12 cellular contexts compared by ENCODE assay signal in the genomic region with DNA sequence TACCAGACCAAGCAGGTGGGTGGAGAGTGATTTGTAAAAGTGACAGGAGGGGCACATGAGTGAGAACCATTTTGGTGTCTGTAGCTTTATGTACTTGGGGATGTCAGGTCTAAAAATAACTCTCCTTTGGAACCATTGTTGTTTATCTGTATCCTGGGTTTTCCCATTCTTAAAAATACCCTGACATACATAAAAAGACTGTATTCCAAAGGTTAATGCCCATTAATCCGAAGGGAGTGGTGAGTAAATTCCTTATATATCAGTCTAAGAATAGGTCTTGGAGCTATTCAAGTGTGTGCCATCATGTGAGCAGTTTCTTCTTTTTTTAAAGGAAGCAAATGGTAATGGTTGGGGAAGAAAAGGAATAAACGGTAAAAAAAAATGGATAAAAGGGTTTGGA.
DNase-seq lines count a peak whose midpoint lies in the region; ATAC-seq, FAIRE-seq and TF ChIP-seq lines count a peak whose summit lies in the region.
"Had no signal": no experiment of that assay in that cellular context is flagged by ENCODE, and none has a peak within 500 bp of the region (broad histone marks: within the 10 kb centered on the region; RNA-seq: fewer than 3 reads in every experiment).

No MANE protein-coding gene starts in this region.

- no peaks in the 10 kb centered on the region for H3K79me2 ChIP-seq in HepG2 (ENCODE audit: insufficient read depth, low read length)

- TF ChIP-seq POLR2A in right lobe of liver (IDR thresholded peaks at IDR 0.05) = no peak
- TF ChIP-seq POLR2A in HepG2 (IDR thresholded peaks at IDR 0.05; ENCODE audit: insufficient read depth in 1 of 2, low read depth in 2 of 2, low read length in 2 of 2) = no peak
- no peak for TF ChIP-seq POLR2A in gastroesophageal sphincter (IDR thresholded peaks at IDR 0.05)

- DNase-seq in right lobe of liver (no peak), HepG2 (ENCODE audit: low spot score) (no peak), cerebellum (ENCODE audit: low spot score) (no peak), SHP77 treated with DMSO at 0.1 percent for 48 hours (lab: John Stamatoyannopoulos, UW) (no peak)
- DNase-seq in activated CD4-positive, alpha-beta T cell treated with anti-CD3 and anti-CD28 coated beads for 36 hours = no peak
- DNase-seq: activated naive CD4-positive, alpha-beta T cell treated with anti-CD3 and anti-CD28 coated beads, Interleukin-2, amount 50 U/mL, for 16 hours; cerebellar nuclear complex; DMS 273 treated with DMSO at 0.1 percent for 48 hours; mucosa of descending colon had no signal

- no peak for FAIRE-seq in HepG2 (lab: Jason Lieb, UNC)

- no TSS peak for BruUV-seq in HepG2 (replicated peaks; lab: Mats Ljungman, UMichigan)

- H3K4me3 ChIP-seq in right lobe of liver = no peak overlapping the region
- no peak overlapping the region for H3K4me3 ChIP-seq in HepG2 (replicated peaks in 1 of 3; ENCODE audit: insufficient read depth in 1 of 3, low read depth in 2 of 3, low read length in 3 of 3)
- H3K4me3 ChIP-seq in gastroesophageal sphincter = no peak overlapping the region
- no peak overlapping the region for H3K4me3 ChIP-seq in rectal smooth muscle tissue (ENCODE audit: low read length)
- H3K4me3 ChIP-seq: mucosa of descending colon had no signal

- no peak for TF ChIP-seq RAD21 in HepG2 (CRISPR knock-in tag; IDR thresholded peaks at IDR 0.05)

- ATAC-seq in right lobe of liver (no peak), HepG2 (no peak), gastroesophageal sphincter (no peak), HG03442 (IDR thresholded peaks at IDR 0.05; ENCODE audit: unreplicated experiment) (no peak)
- ATAC-seq in activated CD4-positive, alpha-beta T cell treated with anti-CD3 and anti-CD28 coated beads for 36 hours = no peak
- ATAC-seq: mucosa of descending colon had no signal

- CTCF ChIA-PET in HepG2 (lab: Yijun Ruan, JAX; ENCODE audit: low intra/inter-chr PET ratio, low total read pairs) = no interaction called here
- CTCF ChIA-PET in activated CD4-positive, alpha-beta T cell treated with anti-CD3 and anti-CD28 coated beads for 36 hours (lab: Charles Lee) = no interaction called here

- H2AFZ ChIP-seq in HepG2 (ENCODE audit: low read length) = no peak overlapping the region

- in situ Hi-C loops in HepG2 (cut with HindIII; ENCODE audit: extremely low pct_ligation_motif_present, low pct_unique_long_range_greater_than_20kb) = no loop called here

- H3K27me3 Mint-ChIP-seq in activated CD4-positive, alpha-beta T cell treated with anti-CD3 and anti-CD28 coated beads for 36 hours = peaks cover 4% of the 10 kb centered on the region

- no peaks in the 10 kb centered on the region for H3K27me3 ChIP-seq in right lobe of liver
- H3K27me3 ChIP-seq in HepG2 (ENCODE audit: control insufficient read depth in 1 of 2, insufficient read depth in 2 of 2, low read length in 2 of 2) = no peaks in the 10 kb centered on the region; a peak in 1 of 5 replicates
- no peaks in the 10 kb centered on the region for H3K27me3 ChIP-seq in gastroesophageal sphincter
- no peaks in the 10 kb centered on the region for H3K27me3 ChIP-seq in rectal smooth muscle tissue (ENCODE audit: control insufficient read depth, insufficient read depth, low read length)

- 39% methylated on average over 2 of the region's 2 CpGs for WGBS in right lobe of liver (ENCODE audit: insufficient coverage, low coverage, low lambda C conversion rate, missing lambda C conversion rate)
- WGBS in HepG2 (ENCODE audit: low lambda C conversion rate) = 9% methylated on average over 2 of the region's 2 CpGs
- WGBS in gastroesophageal sphincter (ENCODE audit: low coverage in 1 of 2), 2 donors = 21 to 40% methylated on average over 2 of the region's 2 CpGs

- no peaks in the 10 kb centered on the region for H3K36me3 Mint-ChIP-seq in activated CD4-positive, alpha-beta T cell treated with anti-CD3 and anti-CD28 coated beads for 36 hours (ENCODE audit: low read depth)

- no peak for TF ChIP-seq CTCF in right lobe of liver (IDR thresholded peaks at IDR 0.05)
- no peak for TF ChIP-seq CTCF in HepG2 (CRISPR knock-in tag; IDR thresholded peaks at IDR 0.05)
- TF ChIP-seq CTCF in gastroesophageal sphincter (IDR thresholded peaks at IDR 0.05) = no peak

- no peaks in the 10 kb centered on the region for H3K9me3 Mint-ChIP-seq in activated CD4-positive, alpha-beta T cell treated with anti-CD3 and anti-CD28 coated beads for 36 hours (ENCODE audit: low read depth)

- H3K27ac Mint-ChIP-seq in activated CD4-positive, alpha-beta T cell treated with anti-CD3 and anti-CD28 coated beads for 36 hours = no peak overlapping the region

- no peak overlapping the region for H3K4me3 Mint-ChIP-seq in activated CD4-positive, alpha-beta T cell treated with anti-CD3 and anti-CD28 coated beads for 36 hours

- H4K20me1 ChIP-seq in HepG2 (ENCODE audit: insufficient read depth, low read length) = no peaks in the 10 kb centered on the region

- no peaks in the 10 kb centered on the region for H3K36me3 ChIP-seq in right lobe of liver
- H3K36me3 ChIP-seq in HepG2 (replicated peaks in 1 of 2; ENCODE audit: control insufficient read depth in 1 of 2, insufficient read depth in 2 of 2, low read length in 2 of 2) = no peaks in the 10 kb centered on the region
- no peaks in the 10 kb centered on the region for H3K36me3 ChIP-seq in gastroesophageal sphincter
- no peaks in the 10 kb centered on the region for H3K36me3 ChIP-seq in rectal smooth muscle tissue (ENCODE audit: control insufficient read depth, insufficient read depth, low read length)

- H3K9me3 ChIP-seq in right lobe of liver (no peaks in the 10 kb centered on the region), HepG2 (ENCODE audit: low read length) (no peaks in the 10 kb centered on the region), gastroesophageal sphincter (no peaks in the 10 kb centered on the region)
- H3K9me3 ChIP-seq: mucosa of descending colon had no signal

- H3K27ac ChIP-seq in right lobe of liver = peak overlapping the region in 2 of 3 donors; percentile 45 to 47
- H3K27ac ChIP-seq in HepG2 (ENCODE audit: extremely low read length, insufficient read depth, low read length) = no peak overlapping the region
- H3K27ac ChIP-seq in gastroesophageal sphincter = peak overlapping the region; percentile 69 to 77 (median 73)
- H3K27ac ChIP-seq in rectal smooth muscle tissue (ENCODE audit: low read depth, low read length) = peak overlapping the region; percentile 32

- POLR2A ChIA-PET in HepG2 (lab: Yijun Ruan, JAX) = no interaction called here
- POLR2A ChIA-PET in activated CD4-positive, alpha-beta T cell treated with anti-CD3 and anti-CD28 coated beads for 36 hours (lab: Charles Lee) = no interaction called here

- no peaks in the 10 kb centered on the region for H3K4me1 ChIP-seq in right lobe of liver
- H3K4me1 ChIP-seq in HepG2 (ENCODE audit: insufficient read depth, low read length) = no peaks in the 10 kb centered on the region
- peaks cover 17 to 51% (median 21%) of the 10 kb centered on the region in 3 donors for H3K4me1 ChIP-seq in gastroesophageal sphincter
- H3K4me1 ChIP-seq in rectal smooth muscle tissue (ENCODE audit: control insufficient read depth, insufficient read depth, low read length) = peaks cover 32% of the 10 kb centered on the region

- no peaks in the 10 kb centered on the region for H3K4me1 Mint-ChIP-seq in activated CD4-positive, alpha-beta T cell treated with anti-CD3 and anti-CD28 coated beads for 36 hours

- intact Hi-C loops in right lobe of liver (cut with DNase I) = no loop called here
- intact Hi-C loops in HepG2 (cut with micrococcal nuclease; ENCODE audit: unreplicated experiment) = no loop called here
- intact Hi-C loops in activated CD4-positive, alpha-beta T cell treated with anti-CD3 and anti-CD28 coated beads for 36 hours (cut with DNase I, micrococcal nuclease) = no loop called here

- H3K9ac ChIP-seq in HepG2 (ENCODE audit: insufficient read depth, low read depth, low read length) (no peak overlapping the region), rectal smooth muscle tissue (ENCODE audit: low read length) (no peak overlapping the region)

- TF ChIP-seq EP300 in HepG2 (IDR thresholded peaks at IDR 0.05; ENCODE audit: low read depth in 2 of 2, low read length in 2 of 2) (no peak), HepG2 (CRISPR knock-in tag; IDR thresholded peaks at IDR 0.05; ENCODE audit: borderline replicate concordance) (no peak), gastroesophageal sphincter (IDR thresholded peaks at IDR 0.05) (no peak)

- H3K4me2 ChIP-seq in HepG2 (ENCODE audit: low read depth, low read length) = no peak overlapping the region

TF ChIP-seq in HepG2, 621 proteins besides CTCF, POLR2A, EP300 and RAD21 (continues in another document):
- no peak for TF ChIP-seq ZFYVE20 (CRISPR knock-in tag; IDR thresholded peaks at IDR 0.05; ENCODE audit: borderline replicate concordance, low read depth)
- no peak for TF ChIP-seq SRF (IDR thresholded peaks at IDR 0.05; ENCODE audit: low read depth, low read length)
- TF ChIP-seq SMAD3 (CRISPR knock-in tag; IDR thresholded peaks at IDR 0.05) = no peak
- no peak for TF ChIP-seq SKI (IDR thresholded peaks at IDR 0.05; ENCODE audit: partially characterized antibody)
- TF ChIP-seq TBX2 (CRISPR knock-in tag; IDR thresholded peaks at IDR 0.05; ENCODE audit: borderline replicate concordance) = no peak
- no peak for TF ChIP-seq ZNF841 (CRISPR knock-in tag; IDR thresholded peaks at IDR 0.05; ENCODE audit: borderline replicate concordance)
- TF ChIP-seq, protein P1, sequence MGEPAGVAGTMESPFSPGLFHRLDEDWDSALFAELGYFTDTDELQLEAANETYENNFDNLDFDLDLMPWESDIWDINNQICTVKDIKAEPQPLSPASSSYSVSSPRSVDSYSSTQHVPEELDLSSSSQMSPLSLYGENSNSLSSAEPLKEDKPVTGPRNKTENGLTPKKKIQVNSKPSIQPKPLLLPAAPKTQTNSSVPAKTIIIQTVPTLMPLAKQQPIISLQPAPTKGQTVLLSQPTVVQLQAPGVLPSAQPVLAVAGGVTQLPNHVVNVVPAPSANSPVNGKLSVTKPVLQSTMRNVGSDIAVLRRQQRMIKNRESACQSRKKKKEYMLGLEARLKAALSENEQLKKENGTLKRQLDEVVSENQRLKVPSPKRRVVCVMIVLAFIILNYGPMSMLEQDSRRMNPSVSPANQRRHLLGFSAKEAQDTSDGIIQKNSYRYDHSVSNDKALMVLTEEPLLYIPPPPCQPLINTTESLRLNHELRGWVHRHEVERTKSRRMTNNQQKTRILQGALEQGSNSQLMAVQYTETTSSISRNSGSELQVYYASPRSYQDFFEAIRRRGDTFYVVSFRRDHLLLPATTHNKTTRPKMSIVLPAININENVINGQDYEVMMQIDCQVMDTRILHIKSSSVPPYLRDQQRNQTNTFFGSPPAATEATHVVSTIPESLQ (CRISPR knock-in tag; conservative IDR thresholded peaks at IDR 0.05) = no peak
- no peak for TF ChIP-seq ZNF672 (CRISPR knock-in tag; IDR thresholded peaks at IDR 0.05)
- no peak for TF ChIP-seq EED (CRISPR knock-in tag; IDR thresholded peaks at IDR 0.05)
- no peak for TF ChIP-seq HOXD1 (CRISPR knock-in tag; IDR thresholded peaks at IDR 0.05)
- TF ChIP-seq ZNF749 (CRISPR knock-in tag; IDR thresholded peaks at IDR 0.05; ENCODE audit: borderline replicate concordance) = no peak
- no peak for TF ChIP-seq ZNF274 (CRISPR knock-in tag; IDR thresholded peaks at IDR 0.05)
- TF ChIP-seq ZNF468 (CRISPR knock-in tag; IDR thresholded peaks at IDR 0.05) = no peak
